1 cellular context compared by ENCODE assay signal in the genomic region with DNA sequence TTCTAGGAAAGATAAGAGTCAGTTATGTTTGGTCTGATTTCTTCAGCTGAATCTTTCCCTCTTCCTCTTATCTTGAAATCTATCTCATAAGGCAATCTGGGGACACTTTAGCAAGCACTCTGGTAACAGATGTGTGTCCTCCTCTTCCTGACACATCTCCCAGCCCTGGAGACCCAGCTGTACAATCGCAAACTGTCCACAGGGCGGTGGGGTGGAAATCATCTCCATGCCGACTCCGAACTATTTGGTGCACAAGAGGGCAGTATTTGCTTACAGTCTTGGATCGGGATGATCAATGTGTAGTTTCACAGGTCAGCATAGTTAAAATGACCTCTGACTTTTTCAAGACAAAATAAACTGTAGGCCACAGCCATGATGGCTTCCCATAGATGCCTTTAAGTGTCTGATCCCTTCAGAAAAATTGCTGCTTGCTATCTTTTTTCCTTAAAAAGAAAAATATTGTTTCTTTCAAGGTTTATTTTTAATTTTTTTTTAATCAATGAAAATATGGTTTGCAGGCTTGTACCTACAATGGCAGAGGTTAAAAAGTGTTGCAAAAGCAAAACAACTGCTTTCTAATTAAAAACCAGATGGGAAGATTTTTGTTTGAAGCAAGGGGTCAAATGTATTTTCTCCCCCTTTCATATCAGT.
A peak's percentile ranks its signal among the peaks of the same experiment; 100 is the strongest.
TF ChIP-seq lines count a peak whose summit lies in the region.

No MANE protein-coding gene starts in this region.

TF ChIP-seq in HepG2, 621 proteins besides CTCF, POLR2A, EP300 and RAD21 (continued from another document and continues in another):
- TF ChIP-seq, protein P1, sequence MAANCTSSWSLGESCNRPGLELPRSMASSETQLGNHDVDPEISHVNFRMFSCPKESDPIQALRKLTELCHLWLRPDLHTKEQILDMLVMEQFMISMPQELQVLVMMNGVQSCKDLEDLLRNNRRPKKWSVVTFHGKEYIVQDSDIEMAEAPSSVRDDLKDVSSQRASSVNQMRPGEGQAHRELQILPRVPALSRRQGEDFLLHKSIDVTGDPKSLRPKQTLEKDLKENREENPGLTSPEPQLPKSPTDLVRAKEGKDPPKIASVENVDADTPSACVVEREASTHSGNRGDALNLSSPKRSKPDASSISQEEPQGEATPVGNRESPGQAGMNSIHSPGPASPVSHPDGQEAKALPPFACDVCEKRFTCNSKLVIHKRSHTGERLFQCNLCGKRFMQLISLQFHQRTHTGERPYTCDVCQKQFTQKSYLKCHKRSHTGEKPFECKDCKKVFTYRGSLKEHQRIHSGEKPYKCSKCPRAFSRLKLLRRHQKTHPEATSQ (CRISPR knock-in tag; IDR thresholded peaks at IDR 0.05; ENCODE audit: borderline replicate concordance), result no peak; the same call in 1 of the 2 replicates
- TF ChIP-seq, protein P2, sequence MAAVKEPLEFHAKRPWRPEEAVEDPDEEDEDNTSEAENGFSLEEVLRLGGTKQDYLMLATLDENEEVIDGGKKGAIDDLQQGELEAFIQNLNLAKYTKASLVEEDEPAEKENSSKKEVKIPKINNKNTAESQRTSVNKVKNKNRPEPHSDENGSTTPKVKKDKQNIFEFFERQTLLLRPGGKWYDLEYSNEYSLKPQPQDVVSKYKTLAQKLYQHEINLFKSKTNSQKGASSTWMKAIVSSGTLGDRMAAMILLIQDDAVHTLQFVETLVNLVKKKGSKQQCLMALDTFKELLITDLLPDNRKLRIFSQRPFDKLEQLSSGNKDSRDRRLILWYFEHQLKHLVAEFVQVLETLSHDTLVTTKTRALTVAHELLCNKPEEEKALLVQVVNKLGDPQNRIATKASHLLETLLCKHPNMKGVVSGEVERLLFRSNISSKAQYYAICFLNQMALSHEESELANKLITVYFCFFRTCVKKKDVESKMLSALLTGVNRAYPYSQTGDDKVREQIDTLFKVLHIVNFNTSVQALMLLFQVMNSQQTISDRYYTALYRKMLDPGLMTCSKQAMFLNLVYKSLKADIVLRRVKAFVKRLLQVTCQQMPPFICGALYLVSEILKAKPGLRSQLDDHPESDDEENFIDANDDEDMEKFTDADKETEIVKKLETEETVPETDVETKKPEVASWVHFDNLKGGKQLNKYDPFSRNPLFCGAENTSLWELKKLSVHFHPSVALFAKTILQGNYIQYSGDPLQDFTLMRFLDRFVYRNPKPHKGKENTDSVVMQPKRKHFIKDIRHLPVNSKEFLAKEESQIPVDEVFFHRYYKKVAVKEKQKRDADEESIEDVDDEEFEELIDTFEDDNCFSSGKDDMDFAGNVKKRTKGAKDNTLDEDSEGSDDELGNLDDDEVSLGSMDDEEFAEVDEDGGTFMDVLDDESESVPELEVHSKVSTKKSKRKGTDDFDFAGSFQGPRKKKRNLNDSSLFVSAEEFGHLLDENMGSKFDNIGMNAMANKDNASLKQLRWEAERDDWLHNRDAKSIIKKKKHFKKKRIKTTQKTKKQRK (IDR thresholded peaks at IDR 0.05; ENCODE audit: low read length), result no peak
- TF ChIP-seq FOXA1 (IDR thresholded peaks at IDR 0.05) (no peak), FOXA1 (CRISPR knock-in tag; IDR thresholded peaks at IDR 0.05) (peak; percentile 65), RCOR2 (CRISPR knock-in tag; IDR thresholded peaks at IDR 0.05) (0 out of 2 replicates have a peak, but pooled peaks have one; percentile 34), KLF13 (CRISPR knock-in tag; IDR thresholded peaks at IDR 0.05) (no peak), U2AF1 (optimal IDR thresholded peaks at IDR 0.05; ENCODE audit: low read depth, low read length) (no peak), ZBTB42 (CRISPR knock-in tag; IDR thresholded peaks at IDR 0.05) (no peak), REPIN1 (CRISPR knock-in tag; IDR thresholded peaks at IDR 0.05; ENCODE audit: borderline replicate concordance, low read depth) (peak; percentile 87; the same call in 1 of the 2 replicates), SKI (IDR thresholded peaks at IDR 0.05; ENCODE audit: partially characterized antibody) (peak; percentile 46), ZNF598 (CRISPR knock-in tag; IDR thresholded peaks at IDR 0.05; ENCODE audit: borderline replicate concordance) (no peak), MAFF (IDR thresholded peaks at IDR 0.05; ENCODE audit: low read depth, low read length) (peak; percentile 74), TBX3 (IDR thresholded peaks at IDR 0.05; ENCODE audit: borderline replicate concordance) (no peak), ZNF792 (CRISPR knock-in tag; IDR thresholded peaks at IDR 0.05) (peak; percentile 87; the same call in 1 of the 2 replicates), KAT8 (CRISPR knock-in tag; IDR thresholded peaks at IDR 0.05) (peak; percentile 74), ZNF225 (CRISPR knock-in tag; IDR thresholded peaks at IDR 0.05) (no peak), ZFP1 (CRISPR knock-in tag; IDR thresholded peaks at IDR 0.05) (0 out of 2 replicates have a peak, but pooled peaks have one; percentile 53), SP140L (CRISPR knock-in tag; IDR thresholded peaks at IDR 0.05; ENCODE audit: borderline replicate concordance) (no peak), ELF1 (CRISPR knock-in tag; IDR thresholded peaks at IDR 0.05) (0 out of 2 replicates have a peak, but pooled peaks have one; percentile 17), ZSCAN22 (CRISPR knock-in tag; IDR thresholded peaks at IDR 0.05) (no peak), YEATS4 (CRISPR knock-in tag; IDR thresholded peaks at IDR 0.05; ENCODE audit: borderline replicate concordance) (no peak), TAF15 (IDR thresholded peaks at IDR 0.05; ENCODE audit: low read depth, low read length, poor library complexity, severe bottlenecking) (no peak), SOX13 (IDR thresholded peaks at IDR 0.05) (no peak), SOX13 (CRISPR knock-in tag; conservative IDR thresholded peaks at IDR 0.05 in 1 of 2, IDR thresholded peaks at IDR 0.05 in 1 of 2) (peak in 1 of 2 experiments; percentile 53; a peak in 1 of 4 replicates), CREM (IDR thresholded peaks at IDR 0.05) (0 out of 2 replicates have a peak, but pooled peaks have one; percentile 12), CREM (CRISPR knock-in tag; IDR thresholded peaks at IDR 0.05) (no peak), CEBPG (CRISPR knock-in tag; IDR thresholded peaks at IDR 0.05) (peak; percentile 16; the same call in 1 of the 2 replicates), GTF3A (CRISPR knock-in tag; conservative IDR thresholded peaks at IDR 0.05) (no peak), ZNF547 (CRISPR knock-in tag; IDR thresholded peaks at IDR 0.05) (no peak), TP53 (CRISPR knock-in tag; conservative IDR thresholded peaks at IDR 0.05) (no peak), ZNF614 (CRISPR knock-in tag; IDR thresholded peaks at IDR 0.05; ENCODE audit: borderline replicate concordance) (0 out of 2 replicates have a peak, but pooled peaks have one; percentile 52), BHLHE40 (IDR thresholded peaks at IDR 0.05; ENCODE audit: low read length) (0 out of 2 replicates have a peak, but pooled peaks have one; percentile 37), ZFP82 (CRISPR knock-in tag; IDR thresholded peaks at IDR 0.05; ENCODE audit: borderline replicate concordance) (no peak), NCOA1 (CRISPR knock-in tag; IDR thresholded peaks at IDR 0.05) (no peak), ZSCAN25 (CRISPR knock-in tag; IDR thresholded peaks at IDR 0.05) (no peak), ZFX (CRISPR knock-in tag; IDR thresholded peaks at IDR 0.05; ENCODE audit: low read depth) (peak; percentile 60), CREB1 (IDR thresholded peaks at IDR 0.05) (no peak), CREB1 (CRISPR knock-in tag; IDR thresholded peaks at IDR 0.05) (peak; percentile 47)
- TF ChIP-seq, protein P3, sequence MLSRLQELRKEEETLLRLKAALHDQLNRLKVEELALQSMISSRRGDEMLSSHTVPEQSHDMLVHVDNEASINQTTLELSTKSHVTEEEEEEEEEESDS (CRISPR knock-in tag; IDR thresholded peaks at IDR 0.05; ENCODE audit: borderline replicate concordance), result no peak
- TF ChIP-seq, protein P4, sequence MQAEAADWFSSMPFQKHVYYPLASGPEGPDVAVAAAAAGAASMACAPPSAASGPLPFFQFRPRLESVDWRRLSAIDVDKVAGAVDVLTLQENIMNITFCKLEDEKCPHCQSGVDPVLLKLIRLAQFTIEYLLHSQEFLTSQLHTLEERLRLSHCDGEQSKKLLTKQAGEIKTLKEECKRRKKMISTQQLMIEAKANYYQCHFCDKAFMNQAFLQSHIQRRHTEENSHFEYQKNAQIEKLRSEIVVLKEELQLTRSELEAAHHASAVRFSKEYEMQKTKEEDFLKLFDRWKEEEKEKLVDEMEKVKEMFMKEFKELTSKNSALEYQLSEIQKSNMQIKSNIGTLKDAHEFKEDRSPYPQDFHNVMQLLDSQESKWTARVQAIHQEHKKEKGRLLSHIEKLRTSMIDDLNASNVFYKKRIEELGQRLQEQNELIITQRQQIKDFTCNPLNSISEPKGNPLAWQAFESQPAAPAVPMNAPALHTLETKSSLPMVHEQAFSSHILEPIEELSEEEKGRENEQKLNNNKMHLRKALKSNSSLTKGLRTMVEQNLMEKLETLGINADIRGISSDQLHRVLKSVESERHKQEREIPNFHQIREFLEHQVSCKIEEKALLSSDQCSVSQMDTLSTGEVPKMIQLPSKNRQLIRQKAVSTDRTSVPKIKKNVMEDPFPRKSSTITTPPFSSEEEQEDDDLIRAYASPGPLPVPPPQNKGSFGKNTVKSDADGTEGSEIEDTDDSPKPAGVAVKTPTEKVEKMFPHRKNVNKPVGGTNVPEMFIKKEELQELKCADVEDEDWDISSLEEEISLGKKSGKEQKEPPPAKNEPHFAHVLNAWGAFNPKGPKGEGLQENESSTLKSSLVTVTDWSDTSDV (CRISPR knock-in tag; IDR thresholded peaks at IDR 0.05), result no peak
- TF ChIP-seq, protein P5, sequence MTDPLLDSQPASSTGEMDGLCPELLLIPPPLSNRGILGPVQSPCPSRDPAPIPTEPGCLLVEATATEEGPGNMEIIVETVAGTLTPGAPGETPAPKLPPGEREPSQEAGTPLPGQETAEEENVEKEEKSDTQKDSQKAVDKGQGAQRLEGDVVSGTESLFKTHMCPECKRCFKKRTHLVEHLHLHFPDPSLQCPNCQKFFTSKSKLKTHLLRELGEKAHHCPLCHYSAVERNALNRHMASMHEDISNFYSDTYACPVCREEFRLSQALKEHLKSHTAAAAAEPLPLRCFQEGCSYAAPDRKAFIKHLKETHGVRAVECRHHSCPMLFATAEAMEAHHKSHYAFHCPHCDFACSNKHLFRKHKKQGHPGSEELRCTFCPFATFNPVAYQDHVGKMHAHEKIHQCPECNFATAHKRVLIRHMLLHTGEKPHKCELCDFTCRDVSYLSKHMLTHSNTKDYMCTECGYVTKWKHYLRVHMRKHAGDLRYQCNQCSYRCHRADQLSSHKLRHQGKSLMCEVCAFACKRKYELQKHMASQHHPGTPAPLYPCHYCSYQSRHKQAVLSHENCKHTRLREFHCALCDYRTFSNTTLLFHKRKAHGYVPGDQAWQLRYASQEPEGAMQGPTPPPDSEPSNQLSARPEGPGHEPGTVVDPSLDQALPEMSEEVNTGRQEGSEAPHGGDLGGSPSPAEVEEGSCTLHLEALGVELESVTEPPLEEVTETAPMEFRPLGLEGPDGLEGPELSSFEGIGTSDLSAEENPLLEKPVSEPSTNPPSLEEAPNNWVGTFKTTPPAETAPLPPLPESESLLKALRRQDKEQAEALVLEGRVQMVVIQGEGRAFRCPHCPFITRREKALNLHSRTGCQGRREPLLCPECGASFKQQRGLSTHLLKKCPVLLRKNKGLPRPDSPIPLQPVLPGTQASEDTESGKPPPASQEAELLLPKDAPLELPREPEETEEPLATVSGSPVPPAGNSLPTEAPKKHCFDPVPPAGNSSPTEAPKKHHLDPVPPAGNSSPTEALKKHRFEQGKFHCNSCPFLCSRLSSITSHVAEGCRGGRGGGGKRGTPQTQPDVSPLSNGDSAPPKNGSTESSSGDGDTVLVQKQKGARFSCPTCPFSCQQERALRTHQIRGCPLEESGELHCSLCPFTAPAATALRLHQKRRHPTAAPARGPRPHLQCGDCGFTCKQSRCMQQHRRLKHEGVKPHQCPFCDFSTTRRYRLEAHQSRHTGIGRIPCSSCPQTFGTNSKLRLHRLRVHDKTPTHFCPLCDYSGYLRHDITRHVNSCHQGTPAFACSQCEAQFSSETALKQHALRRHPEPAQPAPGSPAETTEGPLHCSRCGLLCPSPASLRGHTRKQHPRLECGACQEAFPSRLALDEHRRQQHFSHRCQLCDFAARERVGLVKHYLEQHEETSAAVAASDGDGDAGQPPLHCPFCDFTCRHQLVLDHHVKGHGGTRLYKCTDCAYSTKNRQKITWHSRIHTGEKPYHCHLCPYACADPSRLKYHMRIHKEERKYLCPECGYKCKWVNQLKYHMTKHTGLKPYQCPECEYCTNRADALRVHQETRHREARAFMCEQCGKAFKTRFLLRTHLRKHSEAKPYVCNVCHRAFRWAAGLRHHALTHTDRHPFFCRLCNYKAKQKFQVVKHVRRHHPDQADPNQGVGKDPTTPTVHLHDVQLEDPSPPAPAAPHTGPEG (CRISPR knock-in tag; IDR thresholded peaks at IDR 0.05), result no peak
- TF ChIP-seq, protein P6, sequence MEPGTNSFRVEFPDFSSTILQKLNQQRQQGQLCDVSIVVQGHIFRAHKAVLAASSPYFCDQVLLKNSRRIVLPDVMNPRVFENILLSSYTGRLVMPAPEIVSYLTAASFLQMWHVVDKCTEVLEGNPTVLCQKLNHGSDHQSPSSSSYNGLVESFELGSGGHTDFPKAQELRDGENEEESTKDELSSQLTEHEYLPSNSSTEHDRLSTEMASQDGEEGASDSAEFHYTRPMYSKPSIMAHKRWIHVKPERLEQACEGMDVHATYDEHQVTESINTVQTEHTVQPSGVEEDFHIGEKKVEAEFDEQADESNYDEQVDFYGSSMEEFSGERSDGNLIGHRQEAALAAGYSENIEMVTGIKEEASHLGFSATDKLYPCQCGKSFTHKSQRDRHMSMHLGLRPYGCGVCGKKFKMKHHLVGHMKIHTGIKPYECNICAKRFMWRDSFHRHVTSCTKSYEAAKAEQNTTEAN (CRISPR knock-in tag; conservative IDR thresholded peaks at IDR 0.05), result 0 out of 2 replicates have a peak, but pooled peaks have one; percentile 31
- TF ChIP-seq, protein P7, sequence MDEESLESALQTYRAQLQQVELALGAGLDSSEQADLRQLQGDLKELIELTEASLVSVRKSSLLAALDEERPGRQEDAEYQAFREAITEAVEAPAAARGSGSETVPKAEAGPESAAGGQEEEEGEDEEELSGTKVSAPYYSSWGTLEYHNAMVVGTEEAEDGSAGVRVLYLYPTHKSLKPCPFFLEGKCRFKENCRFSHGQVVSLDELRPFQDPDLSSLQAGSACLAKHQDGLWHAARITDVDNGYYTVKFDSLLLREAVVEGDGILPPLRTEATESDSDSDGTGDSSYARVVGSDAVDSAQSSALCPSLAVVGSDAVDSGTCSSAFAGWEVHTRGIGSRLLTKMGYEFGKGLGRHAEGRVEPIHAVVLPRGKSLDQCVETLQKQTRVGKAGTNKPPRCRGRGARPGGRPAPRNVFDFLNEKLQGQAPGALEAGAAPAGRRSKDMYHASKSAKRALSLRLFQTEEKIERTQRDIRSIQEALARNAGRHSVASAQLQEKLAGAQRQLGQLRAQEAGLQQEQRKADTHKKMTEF (CRISPR knock-in tag; IDR thresholded peaks at IDR 0.05), result peak; percentile 50
